38 cellular contexts compared by ENCODE assay signal in the genomic region with DNA sequence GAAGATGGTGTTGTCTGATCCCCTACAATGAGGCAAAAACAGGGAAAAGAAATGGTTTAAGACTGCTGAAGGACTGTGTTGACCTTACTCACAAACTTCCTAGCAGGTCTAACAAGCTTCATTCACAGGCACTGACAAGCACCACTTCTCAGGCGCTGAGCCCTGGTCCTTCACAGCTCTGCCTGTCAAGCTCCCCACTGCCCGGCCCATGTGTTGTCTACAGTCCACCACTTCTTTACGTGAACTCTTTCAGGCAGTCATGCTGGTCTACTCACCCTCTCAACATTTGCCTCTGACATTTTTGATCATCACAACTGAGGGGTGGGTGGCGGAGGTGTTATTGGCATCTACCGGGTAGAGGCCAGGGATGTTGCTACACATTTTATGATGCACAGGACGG. TPM values are rescaled to one million over a fixed set of nuclear protein-coding genes. Genes with fewer than 3 reads are reported as not detected.
"Had no signal": no experiment of that assay in that cellular context is flagged by ENCODE, and none has a peak within 500 bp of the region (broad histone marks: within the 10 kb centered on the region; RNA-seq: fewer than 3 reads in every experiment).

No MANE protein-coding gene starts in this region.

- H3K9me3 Mint-ChIP-seq: activated B cell treated with CpG ODN at 0.5 μM for 24 hours; activated CD4-positive, alpha-beta memory T cell treated with anti-CD3 and anti-CD28 coated beads for 36 hours; activated CD4-positive, alpha-beta T cell treated with anti-CD3 and anti-CD28 coated beads, Interleukin-2, amount 10 ng/mL, durations not matched to agents 24 days and 14 days; activated CD8-positive, alpha-beta T cell treated with anti-CD3 and anti-CD28 coated beads for 36 hours; activated naive CD4-positive, alpha-beta T cell treated with anti-CD3 and anti-CD28 coated beads for 36 hours; activated naive CD4-positive, alpha-beta T cell treated with anti-CD3 and anti-CD28 coated beads, Interleukin-2, amount 50 U/mL, for 72 hours; activated naive CD8-positive, alpha-beta T cell treated with anti-CD3 and anti-CD28 coated beads for 36 hours; activated T-cell treated with anti-CD3 and anti-CD28 coated beads, Interleukin-2, amount 50 U/mL, for 4 hours; activated T-cell treated with anti-CD3 and anti-CD28 coated beads, Interleukin-2, amount 50 U/mL, for 72 hours; activated T-helper 1 cell treated with anti-CD3 and anti-CD28 coated beads, Interleukin-12 subunit alpha, Interleukin-12 subunit beta, Interleukin-2, Interleukin-4 antibody, amounts not matched to agents 30 ng/mL and 10 ng/mL and 1 ng/mL, durations not matched to agents 14 hours and 24 hours and 36 hours; activated T-helper 17 cell treated with anti-CD3 and anti-CD28 coated beads, Interleukin-2, amount 50 U/mL, for 72 hours; T-helper 1 cell treated with Interleukin-12 subunit alpha and Interleukin-12 subunit beta and Interleukin-4 antibody, amounts not matched to agents 30 μg/mL and 1 μg/mL, for 36 hours; T-helper 2 cell treated with Interferon-gamma antibody and Interleukin-4, amounts not matched to agents 5 μg/mL and 100 μg/mL, for 36 hours had no signal

- H3K36me3 Mint-ChIP-seq: activated CD4-positive, alpha-beta memory T cell treated with anti-CD3 and anti-CD28 coated beads for 36 hours; activated naive CD4-positive, alpha-beta T cell treated with anti-CD3 and anti-CD28 coated beads, Interleukin-2, amount 50 U/mL, for 72 hours; activated naive CD8-positive, alpha-beta T cell treated with anti-CD3 and anti-CD28 coated beads for 36 hours had no signal

- H3K27me3 ChIP-seq: adrenal gland, body of pancreas, brain microvascular endothelial cell, breast epithelium had no signal

- H3K4me3 Mint-ChIP-seq: activated B cell treated with CpG ODN at 0.5 μM for 24 hours; activated CD4-positive, alpha-beta memory T cell treated with anti-CD3 and anti-CD28 coated beads for 36 hours; activated CD4-positive, alpha-beta T cell treated with anti-CD3 and anti-CD28 coated beads, Interleukin-2, amount 10 ng/mL, durations not matched to agents 24 days and 14 days; activated CD8-positive, alpha-beta T cell treated with anti-CD3 and anti-CD28 coated beads for 36 hours; activated naive CD4-positive, alpha-beta T cell treated with anti-CD3 and anti-CD28 coated beads for 36 hours; activated naive CD8-positive, alpha-beta T cell treated with anti-CD3 and anti-CD28 coated beads for 36 hours; activated T-cell treated with anti-CD3 and anti-CD28 coated beads, Interleukin-2, amount 50 U/mL, for 4 hours; activated T-cell treated with anti-CD3 and anti-CD28 coated beads, Interleukin-2, amount 50 U/mL, for 72 hours; activated T-helper 1 cell treated with anti-CD3 and anti-CD28 coated beads, Interleukin-12 subunit alpha, Interleukin-12 subunit beta, Interleukin-2, Interleukin-4 antibody, amounts not matched to agents 30 ng/mL and 10 ng/mL and 1 ng/mL, durations not matched to agents 14 hours and 24 hours and 36 hours; activated T-helper 17 cell treated with anti-CD3 and anti-CD28 coated beads, Interleukin-2, amount 50 U/mL, for 72 hours; T-helper 1 cell treated with Interleukin-12 subunit alpha and Interleukin-12 subunit beta and Interleukin-4 antibody, amounts not matched to agents 30 μg/mL and 1 μg/mL, for 36 hours; T-helper 2 cell treated with Interferon-gamma antibody and Interleukin-4, amounts not matched to agents 5 μg/mL and 100 μg/mL, for 36 hours had no signal

- H3K4me1 Mint-ChIP-seq: activated B cell treated with CpG ODN at 0.5 μM for 24 hours; activated naive CD8-positive, alpha-beta T cell treated with anti-CD3 and anti-CD28 coated beads for 36 hours; activated T-helper 17 cell treated with anti-CD3 and anti-CD28 coated beads, Interleukin-2, amount 50 U/mL, for 72 hours had no signal

- ATAC-seq: activated CD8-positive, alpha-beta T cell treated with anti-CD3 and anti-CD28 coated beads for 36 hours; activated naive CD4-positive, alpha-beta T cell treated with anti-CD3 and anti-CD28 coated beads, Interleukin-2, amount 50 U/mL, for 72 hours; activated T-cell treated with anti-CD3 and anti-CD28 coated beads, Interleukin-2, amount 50 U/mL, for 4 hours; activated T-cell treated with anti-CD3 and anti-CD28 coated beads, Interleukin-2, amount 50 U/mL, for 72 hours; activated T-helper 17 cell treated with anti-CD3 and anti-CD28 coated beads, Interleukin-2, amount 50 U/mL, for 72 hours; body of pancreas had no signal

- H3K27ac ChIP-seq: adrenal gland, body of pancreas, brain microvascular endothelial cell, breast epithelium, VCaP had no signal

- H3K27me3 Mint-ChIP-seq: activated CD8-positive, alpha-beta T cell treated with anti-CD3 and anti-CD28 coated beads for 36 hours; activated naive CD8-positive, alpha-beta T cell treated with anti-CD3 and anti-CD28 coated beads for 36 hours had no signal

- H3K9me3 ChIP-seq: adrenal gland, body of pancreas, breast epithelium had no signal

- DNase-seq: activated B cell treated with CpG ODN at 0.5 μM for 24 hours; activated CD4-positive, alpha-beta memory T cell treated with anti-CD3 and anti-CD28 coated beads for 36 hours; activated CD4-positive, alpha-beta T cell treated with anti-CD3 and anti-CD28 coated beads for 4 hours; activated CD4-positive, alpha-beta T cell treated with anti-CD3 and anti-CD28 coated beads, Interleukin-2, amount 10 ng/mL, durations not matched to agents 24 days and 14 days; activated CD4-positive, alpha-beta T cell treated with anti-CD3 and anti-CD28 coated beads, Interleukin-2, amount 50 U/mL, for 1 hour; activated CD4-positive, alpha-beta T cell treated with anti-CD3 and anti-CD28 coated beads, Interleukin-2, amount 50 U/mL, for 4 hours; activated CD4-positive, CD25-positive, alpha-beta regulatory T cell treated with anti-CD3 and anti-CD28 coated beads, Interleukin-2, amount 50 U/mL, for 72 hours; activated CD8-positive, alpha-beta memory T cell treated with anti-CD3 and anti-CD28 coated beads, Interleukin-2, amount 50 U/mL, for 4 hours; activated CD8-positive, alpha-beta T cell treated with anti-CD3 and anti-CD28 coated beads for 36 hours; activated effector memory CD4-positive, alpha-beta T cell treated with anti-CD3 and anti-CD28 coated beads, Interleukin-2, amount 50 U/mL, for 16 hours; activated gamma-delta T cell treated with Interleukin-2 at 50 U/mL for 16 hours; activated naive CD4-positive, alpha-beta T cell; activated naive CD4-positive, alpha-beta T cell treated with anti-CD3 and anti-CD28 coated beads for 36 hours; activated naive CD4-positive, alpha-beta T cell treated with anti-CD3 and anti-CD28 coated beads, Interleukin-2, amount 50 U/mL, for 16 hours; activated naive CD8-positive, alpha-beta T cell treated with anti-CD3 and anti-CD28 coated beads for 36 hours; activated T-cell treated with anti-CD3 and anti-CD28 coated beads for 4 hours; activated T-cell treated with anti-CD3 and anti-CD28 coated beads, Interleukin-2, amount 50 U/mL, for 1 hour; activated T-cell treated with anti-CD3 and anti-CD28 coated beads, Interleukin-2, amount 50 U/mL, for 4 hours; activated T-cell treated with anti-CD3 and anti-CD28 coated beads, Interleukin-2, amount 50 U/mL, for 72 hours; adrenal gland; amniotic stem cell; aorta; body of pancreas; brain microvascular endothelial cell; central memory CD4-positive, alpha-beta T cell; SW 1271; T-helper 1 cell; T-helper 2 cell; T-helper 9 cell had no signal

- H3K4me3 ChIP-seq: adrenal gland, body of pancreas, breast epithelium had no signal

- H3K4me1 ChIP-seq: adrenal gland, body of pancreas, breast epithelium had no signal

- H3K27ac Mint-ChIP-seq: activated B cell treated with CpG ODN at 0.5 μM for 24 hours; activated CD4-positive, alpha-beta memory T cell treated with anti-CD3 and anti-CD28 coated beads for 36 hours; activated CD4-positive, alpha-beta T cell treated with anti-CD3 and anti-CD28 coated beads, Interleukin-2, amount 10 ng/mL, durations not matched to agents 24 days and 14 days; activated CD8-positive, alpha-beta T cell treated with anti-CD3 and anti-CD28 coated beads for 36 hours; activated naive CD4-positive, alpha-beta T cell treated with anti-CD3 and anti-CD28 coated beads for 36 hours; activated naive CD4-positive, alpha-beta T cell treated with anti-CD3 and anti-CD28 coated beads, Interleukin-2, amount 50 U/mL, for 72 hours; activated naive CD8-positive, alpha-beta T cell treated with anti-CD3 and anti-CD28 coated beads for 36 hours; activated T-cell treated with anti-CD3 and anti-CD28 coated beads, Interleukin-2, amount 50 U/mL, for 72 hours; activated T-helper 1 cell treated with anti-CD3 and anti-CD28 coated beads, Interleukin-12 subunit alpha, Interleukin-12 subunit beta, Interleukin-2, Interleukin-4 antibody, amounts not matched to agents 30 ng/mL and 10 ng/mL and 1 ng/mL, durations not matched to agents 14 hours and 24 hours and 36 hours; activated T-helper 17 cell treated with anti-CD3 and anti-CD28 coated beads, Interleukin-2, amount 50 U/mL, for 72 hours; T-helper 1 cell treated with Interleukin-12 subunit alpha and Interleukin-12 subunit beta and Interleukin-4 antibody, amounts not matched to agents 30 μg/mL and 1 μg/mL, for 36 hours; T-helper 2 cell treated with Interferon-gamma antibody and Interleukin-4, amounts not matched to agents 5 μg/mL and 100 μg/mL, for 36 hours had no signal

- H3K36me3 ChIP-seq: adrenal gland, breast epithelium had no signal

RNA-seq across cellular contexts. Expression of a gene that starts 40.7 kb away (rescaled TPM):
- total RNA-seq: activated B cell treated with CpG ODN at 0.5 μM for 24 hours; activated CD4-positive, alpha-beta memory T cell treated with anti-CD3 and anti-CD28 coated beads for 36 hours; activated CD4-positive, alpha-beta T cell treated with anti-CD3 and anti-CD28 coated beads, Interleukin-2, amount 10 ng/mL, durations not matched to agents 24 days and 14 days; activated CD8-positive, alpha-beta memory T cell treated with anti-CD3 and anti-CD28 coated beads for 36 hours; activated CD8-positive, alpha-beta T cell treated with anti-CD3 and anti-CD28 coated beads for 36 hours; activated naive CD4-positive, alpha-beta T cell treated with anti-CD3 and anti-CD28 coated beads for 36 hours; activated naive CD4-positive, alpha-beta T cell treated with anti-CD3 and anti-CD28 coated beads, Interleukin-2, amount 50 U/mL, for 72 hours; activated naive CD8-positive, alpha-beta T cell treated with anti-CD3 and anti-CD28 coated beads for 36 hours; activated T-cell treated with anti-CD3 and anti-CD28 coated beads, Interleukin-2, amount 50 U/mL, for 4 hours; activated T-cell treated with anti-CD3 and anti-CD28 coated beads, Interleukin-2, amount 50 U/mL, for 72 hours; activated T-helper 1 cell treated with anti-CD3 and anti-CD28 coated beads, Interleukin-12 subunit alpha, Interleukin-12 subunit beta, Interleukin-2, Interleukin-4 antibody, amounts not matched to agents 30 ng/mL and 10 ng/mL and 1 ng/mL, durations not matched to agents 14 hours and 24 hours and 36 hours; activated T-helper 17 cell treated with anti-CD3 and anti-CD28 coated beads, Interleukin-2, amount 50 U/mL, for 72 hours; aorta; astrocyte; body of pancreas; breast epithelium had no signal
